Comparison of ENCODE assay signal across 27 cellular contexts in the genomic region with DNA sequence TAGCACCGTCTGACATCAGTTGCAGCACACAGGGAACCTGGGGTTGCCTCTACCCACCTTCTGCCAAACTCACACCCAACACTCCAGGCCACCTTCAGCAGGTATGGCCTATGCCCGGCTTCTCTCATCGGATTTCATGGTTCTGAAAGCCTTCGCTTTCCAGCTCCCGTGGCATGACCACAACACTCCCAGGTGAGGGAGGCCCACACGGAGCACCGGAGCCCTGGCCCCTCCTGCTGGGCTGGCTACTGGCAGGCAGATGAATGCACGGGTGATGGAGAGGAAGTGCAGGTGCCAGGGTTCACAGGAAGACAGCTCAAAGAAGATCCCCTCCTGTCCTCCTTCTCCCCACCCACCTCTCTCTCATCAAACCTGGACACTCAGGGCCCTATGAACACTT. TPM values are rescaled to one million over a fixed set of nuclear protein-coding genes. Genes with fewer than 3 reads are reported as not detected.
"Had no signal": no experiment of that assay in that cellular context is flagged by ENCODE, and none has a peak within 500 bp of the region (broad histone marks: within the 10 kb centered on the region; RNA-seq: fewer than 3 reads in every experiment).

No MANE protein-coding gene starts in this region.

- DNase-seq: activated B cell treated with CpG ODN at 0.5 μM for 24 hours; activated CD4-positive, alpha-beta T cell treated with anti-CD3 and anti-CD28 coated beads, Interleukin-2, amount 10 ng/mL, durations not matched to agents 7 days and 5 days; activated effector memory CD4-positive, alpha-beta T cell treated with anti-CD3 and anti-CD28 coated beads, Interleukin-2, amount 50 U/mL, for 16 hours; activated naive CD4-positive, alpha-beta T cell treated with anti-CD3 and anti-CD28 coated beads, Interleukin-2, amount 50 U/mL, for 16 hours; activated naive CD8-positive, alpha-beta T cell treated with anti-CD3 and anti-CD28 coated beads, Interleukin-2, amount 50 U/mL, for 24 hours; activated T-cell treated with anti-CD3 and anti-CD28 coated beads, Interleukin-2, amount 50 U/mL, for 72 hours; body of pancreas; caudate nucleus; effector memory CD8-positive, alpha-beta T cell; esophagus squamous epithelium; gastrocnemius medialis; hypothalamus; lower lobe of right lung; mesendoderm; naive B cell; occipital lobe; posterior cingulate gyrus; sigmoid colon; stimulated activated CD4-positive, alpha-beta T cell treated with anti-CD3 and anti-CD28 coated beads, Interleukin-15, amount 100 ng/mL, for 24 hours; stomach; T1000 had no signal

- H3K36me3 ChIP-seq: esophagus squamous epithelium, gastrocnemius medialis, lower lobe of right lung, sigmoid colon, stomach, suprapubic skin, tibial nerve had no signal

- ATAC-seq: activated naive CD8-positive, alpha-beta T cell treated with anti-CD3 and anti-CD28 coated beads, Interleukin-2, amount 50 U/mL, for 24 hours; activated T-cell treated with anti-CD3 and anti-CD28 coated beads, Interleukin-2, amount 50 U/mL, for 72 hours; body of pancreas; effector memory CD8-positive, alpha-beta T cell; gastrocnemius medialis; lower lobe of right lung; stimulated activated memory B cell treated with anti-CD40 and anti-IgM and Interleukin-4, amounts not matched to agents 10 μg/mL and 1 μg/mL and 100 μg/mL, for 72 hours had no signal

- H3K9me3 ChIP-seq: body of pancreas, esophagus squamous epithelium, gastrocnemius medialis, lower lobe of right lung, sigmoid colon, stomach, suprapubic skin, tibial nerve had no signal

- H3K4me1 ChIP-seq: body of pancreas, esophagus squamous epithelium, gastrocnemius medialis, lower lobe of right lung, sigmoid colon, suprapubic skin, tibial nerve had no signal

- H3K4me3 ChIP-seq: body of pancreas, esophagus squamous epithelium, gastrocnemius medialis, lower lobe of right lung, sigmoid colon, smooth muscle cell, stomach, suprapubic skin, tibial nerve had no signal

- H3K36me3 Mint-ChIP-seq: naive B cell; stimulated activated memory B cell treated with anti-CD40 and anti-IgM and Interleukin-4, amounts not matched to agents 10 μg/mL and 1 μg/mL and 100 μg/mL, for 72 hours had no signal

- H3K9me3 Mint-ChIP-seq: activated B cell treated with CpG ODN at 0.5 μM for 24 hours; activated CD4-positive, alpha-beta T cell treated with anti-CD3 and anti-CD28 coated beads, Interleukin-2, amount 10 ng/mL, durations not matched to agents 7 days and 5 days; activated naive CD8-positive, alpha-beta T cell treated with anti-CD3 and anti-CD28 coated beads, Interleukin-2, amount 50 U/mL, for 24 hours; activated T-cell treated with anti-CD3 and anti-CD28 coated beads, Interleukin-2, amount 50 U/mL, for 72 hours; effector memory CD8-positive, alpha-beta T cell; naive B cell; stimulated activated memory B cell treated with anti-CD40 and anti-IgM and Interleukin-4, amounts not matched to agents 10 μg/mL and 1 μg/mL and 100 μg/mL, for 72 hours; T-helper 1 cell treated with Interleukin-12 subunit alpha and Interleukin-12 subunit beta and Interleukin-4 antibody, amounts not matched to agents 30 μg/mL and 1 μg/mL, for 36 hours had no signal

- H3K27me3 Mint-ChIP-seq: activated CD4-positive, alpha-beta T cell treated with anti-CD3 and anti-CD28 coated beads, Interleukin-2, amount 10 ng/mL, durations not matched to agents 7 days and 5 days; activated naive CD8-positive, alpha-beta T cell treated with anti-CD3 and anti-CD28 coated beads, Interleukin-2, amount 50 U/mL, for 24 hours had no signal

- H3K27ac ChIP-seq: body of pancreas, esophagus squamous epithelium, gastrocnemius medialis, lower lobe of right lung, sigmoid colon, stomach, suprapubic skin, tibial nerve had no signal

- H3K27ac Mint-ChIP-seq: activated B cell treated with CpG ODN at 0.5 μM for 24 hours; activated naive CD8-positive, alpha-beta T cell treated with anti-CD3 and anti-CD28 coated beads, Interleukin-2, amount 50 U/mL, for 24 hours; activated T-cell treated with anti-CD3 and anti-CD28 coated beads, Interleukin-2, amount 50 U/mL, for 72 hours; effector memory CD8-positive, alpha-beta T cell; stimulated activated memory B cell treated with anti-CD40 and anti-IgM and Interleukin-4, amounts not matched to agents 10 μg/mL and 1 μg/mL and 100 μg/mL, for 72 hours; T-helper 1 cell treated with Interleukin-12 subunit alpha and Interleukin-12 subunit beta and Interleukin-4 antibody, amounts not matched to agents 30 μg/mL and 1 μg/mL, for 36 hours had no signal

- FAIRE-seq: urothelium cell line had no signal

- H3K4me3 Mint-ChIP-seq: activated B cell treated with CpG ODN at 0.5 μM for 24 hours; activated CD4-positive, alpha-beta T cell treated with anti-CD3 and anti-CD28 coated beads, Interleukin-2, amount 10 ng/mL, durations not matched to agents 7 days and 5 days; activated naive CD8-positive, alpha-beta T cell treated with anti-CD3 and anti-CD28 coated beads, Interleukin-2, amount 50 U/mL, for 24 hours; activated T-cell treated with anti-CD3 and anti-CD28 coated beads, Interleukin-2, amount 50 U/mL, for 72 hours; effector memory CD8-positive, alpha-beta T cell; naive B cell; stimulated activated memory B cell treated with anti-CD40 and anti-IgM and Interleukin-4, amounts not matched to agents 10 μg/mL and 1 μg/mL and 100 μg/mL, for 72 hours; T-helper 1 cell treated with Interleukin-12 subunit alpha and Interleukin-12 subunit beta and Interleukin-4 antibody, amounts not matched to agents 30 μg/mL and 1 μg/mL, for 36 hours had no signal

- H3K4me1 Mint-ChIP-seq: activated B cell treated with CpG ODN at 0.5 μM for 24 hours; activated CD4-positive, alpha-beta T cell treated with anti-CD3 and anti-CD28 coated beads, Interleukin-2, amount 10 ng/mL, durations not matched to agents 7 days and 5 days; activated naive CD8-positive, alpha-beta T cell treated with anti-CD3 and anti-CD28 coated beads, Interleukin-2, amount 50 U/mL, for 24 hours; naive B cell; stimulated activated memory B cell treated with anti-CD40 and anti-IgM and Interleukin-4, amounts not matched to agents 10 μg/mL and 1 μg/mL and 100 μg/mL, for 72 hours had no signal

- H3K27me3 ChIP-seq: body of pancreas, gastrocnemius medialis, sigmoid colon, tibial nerve had no signal

RNA-seq across cellular contexts. Expression of gene CACNA2D4, which starts 37.2 kb away (rescaled TPM):
- total RNA-seq: occipital lobe, smooth muscle cell had no signal
